9 cellular contexts compared by ENCODE assay signal in genomic region chr15:54820811-54821210, GRCh38.
"Had no signal": no experiment of that assay in that cellular context is flagged by ENCODE, and none has a peak within 500 bp of the region (broad histone marks: within the 10 kb centered on the region; RNA-seq: fewer than 3 reads in every experiment).

No MANE protein-coding gene starts in this region.

- H3K36me3 ChIP-seq: esophagus squamous epithelium, suprapubic skin had no signal

- H3K27ac ChIP-seq: esophagus squamous epithelium, suprapubic skin had no signal

- H3K27me3 ChIP-seq: esophagus squamous epithelium, suprapubic skin had no signal

- DNase-seq: activated CD4-positive, alpha-beta T cell treated with anti-CD3 and anti-CD28 coated beads, Interleukin-2, amount 50 U/mL, for 4 hours; activated gamma-delta T cell; activated T-cell treated with anti-CD3 and anti-CD28 coated beads, Interleukin-2, amount 50 U/mL, for 72 hours; dermis blood vessel endothelial cell; effector memory CD8-positive, alpha-beta T cell; esophagus squamous epithelium; kidney glomerular epithelial cell; mesendoderm had no signal

- H3K4me1 ChIP-seq: esophagus squamous epithelium, suprapubic skin had no signal

- ATAC-seq: activated T-cell treated with anti-CD3 and anti-CD28 coated beads, Interleukin-2, amount 50 U/mL, for 72 hours; effector memory CD8-positive, alpha-beta T cell had no signal

- H3K4me3 ChIP-seq: esophagus squamous epithelium, suprapubic skin had no signal
